15 cellular contexts compared by ENCODE assay signal in the genomic region with DNA sequence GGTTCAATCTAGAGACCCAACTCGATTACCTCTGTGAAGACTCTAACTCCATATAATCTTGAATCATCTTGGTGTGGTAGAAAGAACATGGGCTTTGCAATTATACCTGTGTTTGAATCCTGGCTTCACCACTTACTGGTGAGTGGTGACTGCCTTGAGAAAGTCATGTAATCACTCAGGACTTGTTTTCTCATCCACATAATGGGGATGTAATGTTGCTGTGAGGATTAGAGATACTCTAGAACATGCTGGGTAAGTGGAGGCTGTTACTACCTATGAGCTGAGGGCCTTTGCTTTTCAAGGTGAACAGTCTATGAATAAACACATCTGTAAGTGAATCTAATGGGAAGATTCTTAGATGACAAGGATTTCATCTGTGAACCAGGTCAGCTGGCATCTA.
"Had no signal": no experiment of that assay in that cellular context is flagged by ENCODE, and none has a peak within 500 bp of the region (broad histone marks: within the 10 kb centered on the region; RNA-seq: fewer than 3 reads in every experiment).

No MANE protein-coding gene starts in this region.

- H3K36me3 ChIP-seq: breast epithelium, esophagus muscularis mucosa had no signal

- H3K4me3 Mint-ChIP-seq: activated naive CD4-positive, alpha-beta T cell treated with anti-CD3 and anti-CD28 coated beads, Interleukin-2, amount 10 ng/mL, durations not matched to agents 7 days and 5 days had no signal

- H3K27ac Mint-ChIP-seq: activated CD8-positive, alpha-beta T cell treated with anti-CD3 and anti-CD28 coated beads for 36 hours; activated naive CD4-positive, alpha-beta T cell treated with anti-CD3 and anti-CD28 coated beads, Interleukin-2, amount 10 ng/mL, durations not matched to agents 7 days and 5 days; activated T-helper 2 cell treated with anti-CD3 and anti-CD28 coated beads, Interferon-gamma antibody, Interleukin-2, Interleukin-4, amounts not matched to agents 10 μg/mL and 5 μg/mL and 100 μg/mL, durations not matched to agents 14 hours and 24 hours and 36 hours had no signal

- DNase-seq: activated CD8-positive, alpha-beta memory T cell treated with anti-CD3 and anti-CD28 coated beads, Interleukin-2, amount 50 U/mL, for 4 hours; activated CD8-positive, alpha-beta T cell treated with anti-CD3 and anti-CD28 coated beads for 36 hours; activated naive CD4-positive, alpha-beta T cell treated with anti-CD3 and anti-CD28 coated beads, Interleukin-2, amount 10 ng/mL, durations not matched to agents 7 days and 5 days; anterior cingulate cortex; dermis blood vessel endothelial cell; left cardiac atrium; naive thymus-derived CD4-positive, alpha-beta T cell; stimulated activated CD4-positive, alpha-beta T cell treated with anti-CD3 and anti-CD28 coated beads, Interleukin-15, amount 100 ng/mL, for 24 hours; stimulated activated CD4-positive, alpha-beta T cell treated with anti-CD3 and anti-CD28 coated beads, Interleukin-4, amount 100 ng/mL, for 24 hours; stimulated activated naive CD8-positive, alpha-beta T cell treated with anti-CD3 and anti-CD28 coated beads, Interleukin-15, amount 100 ng/mL, for 72 hours; T1000 had no signal

- H3K27me3 ChIP-seq: breast epithelium, esophagus muscularis mucosa had no signal

- H3K9me3 Mint-ChIP-seq: activated CD8-positive, alpha-beta T cell treated with anti-CD3 and anti-CD28 coated beads for 36 hours; activated naive CD4-positive, alpha-beta T cell treated with anti-CD3 and anti-CD28 coated beads, Interleukin-2, amount 10 ng/mL, durations not matched to agents 7 days and 5 days; activated T-helper 2 cell treated with anti-CD3 and anti-CD28 coated beads, Interferon-gamma antibody, Interleukin-2, Interleukin-4, amounts not matched to agents 10 μg/mL and 5 μg/mL and 100 μg/mL, durations not matched to agents 14 hours and 24 hours and 36 hours; stimulated activated naive CD8-positive, alpha-beta T cell treated with anti-CD3 and anti-CD28 coated beads, Interleukin-15, amount 100 ng/mL, for 72 hours had no signal

- H3K9me3 ChIP-seq: breast epithelium, esophagus muscularis mucosa had no signal

- H3K27me3 Mint-ChIP-seq: activated CD8-positive, alpha-beta T cell treated with anti-CD3 and anti-CD28 coated beads for 36 hours; stimulated activated naive CD8-positive, alpha-beta T cell treated with anti-CD3 and anti-CD28 coated beads, Interleukin-15, amount 100 ng/mL, for 72 hours had no signal

- ATAC-seq: activated CD8-positive, alpha-beta T cell treated with anti-CD3 and anti-CD28 coated beads for 36 hours; left cardiac atrium; naive thymus-derived CD4-positive, alpha-beta T cell; stimulated activated naive CD8-positive, alpha-beta T cell treated with anti-CD3 and anti-CD28 coated beads, Interleukin-15, amount 100 ng/mL, for 72 hours had no signal

- H3K4me3 ChIP-seq: breast epithelium, esophagus muscularis mucosa, lung had no signal
